9 cellular contexts compared by ENCODE assay signal in genomic region chr16:85767569-85767968, GRCh38. TPM values are rescaled to one million over a fixed set of nuclear protein-coding genes. Genes with fewer than 3 reads are reported as not detected.
DNase-seq lines count a peak whose midpoint lies in the region; ATAC-seq and TF ChIP-seq lines count a peak whose summit lies in the region.
"Had no signal": no experiment of that assay in that cellular context is flagged by ENCODE, and none has a peak within 500 bp of the region (broad histone marks: within the 10 kb centered on the region; RNA-seq: fewer than 3 reads in every experiment).

No MANE protein-coding gene starts in this region.

- TF ChIP-seq CTCF in HFFc6 (IDR thresholded peaks at IDR 0.05) (no peak), fibroblast of villous mesenchyme (IDR thresholded peaks at IDR 0.05; ENCODE audit: insufficient read depth, low read depth, low read length) (no peak)

- peak overlapping the region; percentile 71 for H3K4me3 Mint-ChIP-seq in HFFc6
- H3K4me3 Mint-ChIP-seq in stimulated activated effector memory CD8-positive, alpha-beta T cell treated with anti-CD3 and anti-CD28 coated beads, Interleukin-12 subunit alpha, Interleukin-12 subunit beta, amount 100 ng/mL, for 72 hours = no peak overlapping the region

- H3K9me3 Mint-ChIP-seq in HFFc6 = no peaks in the 10 kb centered on the region
- H3K9me3 Mint-ChIP-seq in stimulated activated effector memory CD8-positive, alpha-beta T cell treated with anti-CD3 and anti-CD28 coated beads, Interleukin-12 subunit alpha, Interleukin-12 subunit beta, amount 100 ng/mL, for 72 hours = no peaks in the 10 kb centered on the region

- H3K4me3 ChIP-seq in fibroblast of villous mesenchyme (ENCODE audit: low read depth, low read length) = no peak overlapping the region

- no peaks in the 10 kb centered on the region; the same call in none of the 2 replicates for H3K27me3 Mint-ChIP-seq in HFFc6 (ENCODE audit: insufficient read depth)

- peaks cover 32% of the 10 kb centered on the region for H3K4me1 Mint-ChIP-seq in HFFc6 (ENCODE audit: low read depth)
- H3K4me1 Mint-ChIP-seq in stimulated activated effector memory CD8-positive, alpha-beta T cell treated with anti-CD3 and anti-CD28 coated beads, Interleukin-12 subunit alpha, Interleukin-12 subunit beta, amount 100 ng/mL, for 72 hours = no peaks in the 10 kb centered on the region

- H3K36me3 Mint-ChIP-seq in HFFc6 (ENCODE audit: low read depth) = no peaks in the 10 kb centered on the region
- H3K36me3 Mint-ChIP-seq in stimulated activated effector memory CD8-positive, alpha-beta T cell treated with anti-CD3 and anti-CD28 coated beads, Interleukin-12 subunit alpha, Interleukin-12 subunit beta, amount 100 ng/mL, for 72 hours = peaks cover 14% of the 10 kb centered on the region

- H3K27ac Mint-ChIP-seq in HFFc6 = peak overlapping the region; percentile 99
- no peak overlapping the region for H3K27ac Mint-ChIP-seq in stimulated activated effector memory CD8-positive, alpha-beta T cell treated with anti-CD3 and anti-CD28 coated beads, Interleukin-12 subunit alpha, Interleukin-12 subunit beta, amount 100 ng/mL, for 72 hours

- peak; percentile 43 for ATAC-seq in stimulated activated effector memory CD8-positive, alpha-beta T cell treated with anti-CD3 and anti-CD28 coated beads, Interleukin-12 subunit alpha, Interleukin-12 subunit beta, amount 100 ng/mL, for 72 hours
- no peak for ATAC-seq in GM18873 (IDR thresholded peaks at IDR 0.05; ENCODE audit: low FRiP score, unreplicated experiment)
- ATAC-seq in GM21515 (IDR thresholded peaks at IDR 0.05; ENCODE audit: unreplicated experiment) = no peak

- DNase-seq in HFFc6 (peak; percentile 93), SW 1271 (lab: John Stamatoyannopoulos, UW) (peak; percentile 32 to 66), fibroblast of villous mesenchyme (ENCODE audit: low read depth) (peak; percentile 71), NCI-H1694 treated with DMSO at 0.1 percent for 48 hours (lab: John Stamatoyannopoulos, UW) (no peak)
- no peak for DNase-seq in stimulated activated effector memory CD8-positive, alpha-beta T cell treated with anti-CD3 and anti-CD28 coated beads, Interleukin-12 subunit alpha, Interleukin-12 subunit beta, amount 100 ng/mL, for 72 hours (ENCODE audit: low spot score in 2 of 2)
- DNase-seq: activated naive CD4-positive, alpha-beta T cell; NCI-H446 treated with DMSO at 0.1 percent for 48 hours had no signal

RNA-seq across cellular contexts. Expression of gene C16orf74, which starts 16.7 kb away (rescaled TPM):
- total RNA-seq in HFFc6 (2021; fragmentation: NEBNext Ultra II Directional; extraction: Animal tissue kit (Norgen Biotek cat#: 25700)) = 10 to 100 TPM; 13.4 to 18.6 (median 15.7) TPM
- total RNA-seq in fibroblast of villous mesenchyme = 8.2 and 8.4 TPM in 2 replicates

RNA-seq across cellular contexts. Expression of gene EMC8, which starts 31.8 kb away (rescaled TPM):
- 10 to 100 TPM; 31.7 to 38.4 (median 36.6) TPM for total RNA-seq in HFFc6 (2021; fragmentation: NEBNext Ultra II Directional; extraction: Animal tissue kit (Norgen Biotek cat#: 25700))
- total RNA-seq in fibroblast of villous mesenchyme = 30.2 and 38.3 TPM in 2 replicates

RNA-seq across cellular contexts. Expression of gene COX4I1, which starts 31.9 kb away (rescaled TPM):
- total RNA-seq in HFFc6 (2021; fragmentation: NEBNext Ultra II Directional; extraction: Animal tissue kit (Norgen Biotek cat#: 25700)) = 100 to 1,000 TPM; 427 to 518 (median 497) TPM
- total RNA-seq in fibroblast of villous mesenchyme = 258 and 337 TPM in 2 replicates

Comparison
In these comparisons a context has a peak if more than half of its experiments do, and no peak if none do; other contexts are left out.
1. DNase-seq: peak in HFFc6 (single experiment), SW 1271 (2 of 2) and fibroblast of villous mesenchyme (single experiment); none in stimulated activated effector memory CD8-positive, alpha-beta T cell treated with anti-CD3 and anti-CD28 coated beads, Interleukin-12 subunit alpha, Interleukin-12 subunit beta, amount 100 ng/mL, for 72 hours (0 of 2) and NCI-H1694 treated with DMSO at 0.1 percent for 48 hours (single experiment).